Comparison of ENCODE assay signal across 12 cellular contexts in genomic region chr3:16103472-16103871, GRCh38.
DNase-seq lines count a peak whose midpoint lies in the region; TF ChIP-seq lines count a peak whose summit lies in the region.
"Had no signal": no experiment of that assay in that cellular context is flagged by ENCODE, and none has a peak within 500 bp of the region (broad histone marks: within the 10 kb centered on the region; RNA-seq: fewer than 3 reads in every experiment).

No MANE protein-coding gene starts in this region.

- H3K36me3 Mint-ChIP-seq in activated CD4-positive, alpha-beta T cell treated with anti-CD3 and anti-CD28 coated beads, Interleukin-2, amount 10 ng/mL, durations not matched to agents 7 days and 5 days (ENCODE audit: low read depth), result no peaks in the 10 kb centered on the region

- H3K9me3 ChIP-seq in left ventricle myocardium inferior (replicated peaks) (no peaks in the 10 kb centered on the region), skeletal muscle satellite cell (replicated peaks; ENCODE audit: low read length) (peaks cover 3% of the 10 kb centered on the region)

- H3K27me3 ChIP-seq in left ventricle myocardium inferior (ENCODE audit: low read depth) (no peaks in the 10 kb centered on the region), skeletal muscle satellite cell (ENCODE audit: control insufficient read depth, insufficient read depth, low read length) (no peaks in the 10 kb centered on the region)

- peaks cover 22% of the 10 kb centered on the region for H3K4me1 ChIP-seq in left ventricle myocardium inferior
- peaks cover 20% of the 10 kb centered on the region for H3K4me1 ChIP-seq in skeletal muscle satellite cell (ENCODE audit: control insufficient read depth, insufficient read depth, low read length)

- no peak overlapping the region for H3K4me3 Mint-ChIP-seq in activated CD4-positive, alpha-beta T cell treated with anti-CD3 and anti-CD28 coated beads, Interleukin-2, amount 10 ng/mL, durations not matched to agents 7 days and 5 days
- H3K4me3 Mint-ChIP-seq: activated B cell treated with CpG ODN at 0.5 μM for 24 hours, memory B cell had no signal

- peak overlapping the region; percentile 37 for H3K9ac ChIP-seq in skeletal muscle satellite cell (ENCODE audit: low read depth, low read length)
- H3K9ac ChIP-seq: KMS-11 had no signal

- H3K27ac Mint-ChIP-seq in activated CD4-positive, alpha-beta T cell treated with anti-CD3 and anti-CD28 coated beads, Interleukin-2, amount 10 ng/mL, durations not matched to agents 7 days and 5 days, result no peak overlapping the region
- H3K27ac Mint-ChIP-seq: activated B cell treated with CpG ODN at 0.5 μM for 24 hours, memory B cell had no signal

- DNase-seq in EL, result peak; percentile 90
- DNase-seq in amniotic epithelial cell (ENCODE audit: low read depth), result peak; percentile 79
- no peak for DNase-seq in left ventricle myocardium inferior
- no peak for DNase-seq in NCI-H1694 (lab: John Stamatoyannopoulos, UW)
- no peak for DNase-seq in stimulated activated CD4-positive, alpha-beta T cell treated with anti-CD3 and anti-CD28 coated beads, Interleukin-4, amount 100 ng/mL, for 24 hours
- DNase-seq in DMS79 treated with DMSO at 0.1 percent for 48 hours (lab: John Stamatoyannopoulos, UW), result no peak
- DNase-seq in activated CD4-positive, alpha-beta T cell treated with anti-CD3 and anti-CD28 coated beads, Interleukin-2, amount 10 ng/mL, durations not matched to agents 7 days and 5 days, result no peak
- DNase-seq: activated B cell treated with CpG ODN at 0.5 μM for 24 hours, NCI-H2171 treated with DMSO at 0.1 percent for 48 hours had no signal

- CTCF ChIA-PET in activated CD4-positive, alpha-beta T cell treated with anti-CD3 and anti-CD28 coated beads, Interleukin-2, amount 10 ng/mL, durations not matched to agents 7 days and 5 days (lab: Charles Lee), result no interaction called here

- TF ChIP-seq CTCF in left ventricle myocardium inferior (IDR thresholded peaks at IDR 0.05; ENCODE audit: borderline replicate concordance), result no peak

- H3K9me3 Mint-ChIP-seq in activated CD4-positive, alpha-beta T cell treated with anti-CD3 and anti-CD28 coated beads, Interleukin-2, amount 10 ng/mL, durations not matched to agents 7 days and 5 days, result no peaks in the 10 kb centered on the region

- H3K4me3 ChIP-seq in left ventricle myocardium inferior, result no peak overlapping the region
- H3K4me3 ChIP-seq in skeletal muscle satellite cell (ENCODE audit: low read length), result no peak overlapping the region

- peak overlapping the region; percentile 34 for H3K4me2 ChIP-seq in skeletal muscle satellite cell (ENCODE audit: low read length)
- H3K4me2 ChIP-seq: KMS-11 had no signal

- intact Hi-C loops in left ventricle myocardium inferior (cut with micrococcal nuclease), result no loop called here

- H3K4me1 Mint-ChIP-seq in activated CD4-positive, alpha-beta T cell treated with anti-CD3 and anti-CD28 coated beads, Interleukin-2, amount 10 ng/mL, durations not matched to agents 7 days and 5 days, result no peaks in the 10 kb centered on the region
- H3K4me1 Mint-ChIP-seq: activated B cell treated with CpG ODN at 0.5 μM for 24 hours had no signal

- POLR2A ChIA-PET in activated CD4-positive, alpha-beta T cell treated with anti-CD3 and anti-CD28 coated beads, Interleukin-2, amount 10 ng/mL, durations not matched to agents 7 days and 5 days (lab: Charles Lee), result no interaction called here

- H3K27me3 Mint-ChIP-seq in activated CD4-positive, alpha-beta T cell treated with anti-CD3 and anti-CD28 coated beads, Interleukin-2, amount 10 ng/mL, durations not matched to agents 7 days and 5 days, result peaks cover 14% of the 10 kb centered on the region
- H3K27me3 Mint-ChIP-seq: activated B cell treated with CpG ODN at 0.5 μM for 24 hours had no signal

- peak overlapping the region; percentile 37 for H3K27ac ChIP-seq in left ventricle myocardium inferior (replicated peaks)
- H3K27ac ChIP-seq: KMS-11 had no signal

- H3K36me3 ChIP-seq in left ventricle myocardium inferior (no peaks in the 10 kb centered on the region), skeletal muscle satellite cell (ENCODE audit: insufficient read depth, low read length) (no peaks in the 10 kb centered on the region)

Comparison
In these comparisons a context has a peak if more than half of its experiments do, and no peak if none do; other contexts are left out.
1. DNase-seq: peak in EL (single experiment) and amniotic epithelial cell (single experiment); none in left ventricle myocardium inferior (single experiment), NCI-H1694 (single experiment), stimulated activated CD4-positive, alpha-beta T cell treated with anti-CD3 and anti-CD28 coated beads, Interleukin-4, amount 100 ng/mL, for 24 hours (single experiment), DMS79 treated with DMSO at 0.1 percent for 48 hours (single experiment) and activated CD4-positive, alpha-beta T cell treated with anti-CD3 and anti-CD28 coated beads, Interleukin-2, amount 10 ng/mL, durations not matched to agents 7 days and 5 days (single experiment).